Comparison of ENCODE assay signal across 27 cellular contexts in the genomic region with DNA sequence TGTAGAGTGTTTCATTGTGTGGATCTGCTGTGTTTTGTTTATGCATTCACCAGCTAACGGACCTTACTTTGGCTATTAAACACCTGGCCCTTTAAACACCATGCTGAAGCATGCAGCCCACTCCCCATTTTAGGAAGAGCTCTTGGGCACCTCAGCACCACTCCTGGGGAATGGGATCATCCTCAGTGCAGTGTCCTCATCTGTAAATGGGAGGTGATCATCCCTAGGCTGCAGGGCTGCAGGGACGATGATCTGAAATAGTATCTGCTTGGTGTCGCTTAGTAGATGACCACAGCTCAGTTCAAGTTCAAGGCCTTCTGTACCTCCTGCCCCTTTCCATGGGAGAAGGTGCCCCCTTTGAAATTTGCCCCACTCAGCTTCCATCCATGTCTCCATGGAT.
"Had no signal": no experiment of that assay in that cellular context is flagged by ENCODE, and none has a peak within 500 bp of the region (broad histone marks: within the 10 kb centered on the region; RNA-seq: fewer than 3 reads in every experiment).

No MANE protein-coding gene starts in this region.

- H3K36me3 Mint-ChIP-seq: activated naive CD8-positive, alpha-beta T cell treated with anti-CD3 and anti-CD28 coated beads for 36 hours; brain had no signal

- H3K4me1 ChIP-seq: SJCRH30 had no signal

- H3K27me3 ChIP-seq: SJCRH30 had no signal

- H3K4me1 Mint-ChIP-seq: activated CD4-positive, alpha-beta T cell treated with anti-CD3 and anti-CD28 coated beads, Interleukin-2, amount 10 ng/mL, durations not matched to agents 24 days and 14 days; activated naive CD8-positive, alpha-beta T cell treated with anti-CD3 and anti-CD28 coated beads for 36 hours; activated T-helper 17 cell treated with anti-CD3 and anti-CD28 coated beads, Interleukin-2, amount 50 U/mL, for 72 hours had no signal

- H3K27ac ChIP-seq: SJCRH30, SK-N-MC, WERI-Rb-1 had no signal

- DNase-seq: activated CD4-positive, alpha-beta T cell treated with anti-CD3 and anti-CD28 coated beads for 1 hour; activated CD4-positive, alpha-beta T cell treated with anti-CD3 and anti-CD28 coated beads, Interleukin-2, amount 10 ng/mL, durations not matched to agents 24 days and 14 days; activated CD4-positive, alpha-beta T cell treated with anti-CD3 and anti-CD28 coated beads, Interleukin-2, amount 50 U/mL, for 4 hours; activated CD4-positive, CD25-positive, alpha-beta regulatory T cell; activated CD8-positive, alpha-beta T cell treated with anti-CD3 and anti-CD28 coated beads for 36 hours; activated effector memory CD4-positive, alpha-beta T cell treated with anti-CD3 and anti-CD28 coated beads, Interleukin-2, amount 50 U/mL, for 16 hours; activated naive CD4-positive, alpha-beta T cell; activated naive CD4-positive, alpha-beta T cell treated with anti-CD3 and anti-CD28 coated beads, Interleukin-2, amount 50 U/mL, for 16 hours; activated naive CD8-positive, alpha-beta T cell treated with anti-CD3 and anti-CD28 coated beads for 36 hours; activated T-cell treated with anti-CD3 and anti-CD28 coated beads, Interleukin-2, amount 50 U/mL, for 1 hour; activated T-cell treated with anti-CD3 and anti-CD28 coated beads, Interleukin-2, amount 50 U/mL, for 72 hours; amygdala; central memory CD4-positive, alpha-beta T cell; NCI-H1105; NCI-H1436; NCI-H1694; NCI-H2029; NCI-H345; NCI-H524 treated with DMSO at 0.1 percent for 48 hours; SHP77; SJCRH30; T1000; WERI-Rb-1 had no signal

- H3K4me3 ChIP-seq: SJCRH30, SK-N-MC had no signal

- H3K36me3 ChIP-seq: SJCRH30, WERI-Rb-1 had no signal

- H3K4me3 Mint-ChIP-seq: activated CD4-positive, alpha-beta T cell treated with anti-CD3 and anti-CD28 coated beads, Interleukin-2, amount 10 ng/mL, durations not matched to agents 24 days and 14 days; activated CD8-positive, alpha-beta T cell treated with anti-CD3 and anti-CD28 coated beads for 36 hours; activated naive CD8-positive, alpha-beta T cell treated with anti-CD3 and anti-CD28 coated beads for 36 hours; activated T-cell treated with anti-CD3 and anti-CD28 coated beads, Interleukin-2, amount 50 U/mL, for 72 hours; activated T-helper 17 cell treated with anti-CD3 and anti-CD28 coated beads, Interleukin-2, amount 50 U/mL, for 72 hours; brain had no signal

- H3K9me3 ChIP-seq: SJCRH30 had no signal

- H3K27ac Mint-ChIP-seq: activated CD4-positive, alpha-beta T cell treated with anti-CD3 and anti-CD28 coated beads, Interleukin-2, amount 10 ng/mL, durations not matched to agents 24 days and 14 days; activated CD8-positive, alpha-beta T cell treated with anti-CD3 and anti-CD28 coated beads for 36 hours; activated naive CD8-positive, alpha-beta T cell treated with anti-CD3 and anti-CD28 coated beads for 36 hours; activated T-cell treated with anti-CD3 and anti-CD28 coated beads, Interleukin-2, amount 50 U/mL, for 72 hours; activated T-helper 17 cell treated with anti-CD3 and anti-CD28 coated beads, Interleukin-2, amount 50 U/mL, for 72 hours; brain had no signal

- H3K9me3 Mint-ChIP-seq: activated CD4-positive, alpha-beta T cell treated with anti-CD3 and anti-CD28 coated beads, Interleukin-2, amount 10 ng/mL, durations not matched to agents 24 days and 14 days; activated CD8-positive, alpha-beta T cell treated with anti-CD3 and anti-CD28 coated beads for 36 hours; activated naive CD8-positive, alpha-beta T cell treated with anti-CD3 and anti-CD28 coated beads for 36 hours; activated T-cell treated with anti-CD3 and anti-CD28 coated beads, Interleukin-2, amount 50 U/mL, for 72 hours; activated T-helper 17 cell treated with anti-CD3 and anti-CD28 coated beads, Interleukin-2, amount 50 U/mL, for 72 hours had no signal

- ATAC-seq: activated CD8-positive, alpha-beta T cell treated with anti-CD3 and anti-CD28 coated beads for 36 hours; activated T-cell treated with anti-CD3 and anti-CD28 coated beads, Interleukin-2, amount 50 U/mL, for 72 hours; activated T-helper 17 cell treated with anti-CD3 and anti-CD28 coated beads, Interleukin-2, amount 50 U/mL, for 72 hours; Panc1 had no signal

- H3K27me3 Mint-ChIP-seq: activated CD4-positive, alpha-beta T cell treated with anti-CD3 and anti-CD28 coated beads, Interleukin-2, amount 10 ng/mL, durations not matched to agents 24 days and 14 days; activated CD8-positive, alpha-beta T cell treated with anti-CD3 and anti-CD28 coated beads for 36 hours; activated naive CD8-positive, alpha-beta T cell treated with anti-CD3 and anti-CD28 coated beads for 36 hours; activated T-helper 17 cell treated with anti-CD3 and anti-CD28 coated beads, Interleukin-2, amount 50 U/mL, for 72 hours had no signal
